In genomic region chr19:1094978-1095701, GRCh38 we compare ENCODE assay signal across 1 cellular context.
TF ChIP-seq lines count a peak whose summit lies in the region.

TSS of gene POLR2E (minus strand) at chr19:1095375. CDS start at chr19:1095315, 60 bp downstream.

TF ChIP-seq in HEK293, 187 proteins besides CTCF, POLR2A, EP300 and RAD21 (continued from another document and continues in another):
- TF ChIP-seq ZNF645 (tag by site-specific recombination; IDR thresholded peaks at IDR 0.05) (no peak), ZNF529 (tag by site-specific recombination; IDR thresholded peaks at IDR 0.05; ENCODE audit: insufficient replicate concordance) (no peak), ZSCAN23 (tag by site-specific recombination; IDR thresholded peaks at IDR 0.05) (no peak), PRDM6 (tag by site-specific recombination; IDR thresholded peaks at IDR 0.05) (no peak), PBX3 (CRISPR knock-in tag; IDR thresholded peaks at IDR 0.05) (0 out of 2 replicates have a peak, but pooled peaks have one; percentile 38), ZNF280C (tag by site-specific recombination; IDR thresholded peaks at IDR 0.05) (no peak), ZNF292 (tag by site-specific recombination; IDR thresholded peaks at IDR 0.05; ENCODE audit: borderline replicate concordance, low read depth) (no peak), ZNF610 (tag by site-specific recombination; IDR thresholded peaks at IDR 0.05; ENCODE audit: borderline replicate concordance) (peak; percentile 81; the same call in 1 of the 2 replicates), GLI2 (tag by site-specific recombination; IDR thresholded peaks at IDR 0.05; ENCODE audit: borderline replicate concordance, low read depth) (no peak), ZNF510 (tag by site-specific recombination; IDR thresholded peaks at IDR 0.05; ENCODE audit: insufficient replicate concordance) (no peak), KLF8 (tag by site-specific recombination; IDR thresholded peaks at IDR 0.05) (peak; percentile 49; the same call in 1 of the 2 replicates), ZNF830 (tag by site-specific recombination; IDR thresholded peaks at IDR 0.05; ENCODE audit: low read depth) (no peak), OVOL3 (tag by site-specific recombination; IDR thresholded peaks at IDR 0.05) (no peak), ZFP37 (tag by site-specific recombination; IDR thresholded peaks at IDR 0.05) (no peak), KLF16 (tag by site-specific recombination; IDR thresholded peaks at IDR 0.05) (peak; percentile 14; the same call in 1 of the 2 replicates), ZNF211 (tag by site-specific recombination; IDR thresholded peaks at IDR 0.05; ENCODE audit: low read depth) (no peak), ZNF473 (tag by site-specific recombination; IDR thresholded peaks at IDR 0.05) (no peak), ZNF214 (tag by site-specific recombination; IDR thresholded peaks at IDR 0.05; ENCODE audit: borderline replicate concordance) (no peak), ZSCAN5A (tag by site-specific recombination; IDR thresholded peaks at IDR 0.05) (no peak), ZNF274 (IDR thresholded peaks at IDR 0.05; ENCODE audit: low read length) (no peak), ZNF274 (tag by site-specific recombination; IDR thresholded peaks at IDR 0.05; ENCODE audit: borderline replicate concordance) (no peak), ZNF433 (tag by site-specific recombination; IDR thresholded peaks at IDR 0.05; ENCODE audit: low read depth) (no peak), ZNF843 (tag by site-specific recombination; IDR thresholded peaks at IDR 0.05) (no peak), GLIS2 (tag by site-specific recombination; IDR thresholded peaks at IDR 0.05) (0 out of 2 replicates have a peak, but pooled peaks have one; percentile 29), ZNF341 (tag by site-specific recombination; IDR thresholded peaks at IDR 0.05; ENCODE audit: low read depth) (no peak), SP3 (tag by site-specific recombination; IDR thresholded peaks at IDR 0.05) (peak; percentile 90), ZNF621 (tag by site-specific recombination; IDR thresholded peaks at IDR 0.05) (no peak), FEZF1 (tag by site-specific recombination; IDR thresholded peaks at IDR 0.05) (no peak), ZFP69B (tag by site-specific recombination; IDR thresholded peaks at IDR 0.05) (no peak), REPIN1 (tag by site-specific recombination; IDR thresholded peaks at IDR 0.05; ENCODE audit: low read depth) (no peak), SP2 (tag by site-specific recombination; IDR thresholded peaks at IDR 0.05) (peak; percentile 78), ZNF692 (tag by site-specific recombination; IDR thresholded peaks at IDR 0.05) (peak; percentile 84), PRDM4 (tag by site-specific recombination; IDR thresholded peaks at IDR 0.05) (no peak), ZNF24 (tag by site-specific recombination; IDR thresholded peaks at IDR 0.05) (0 out of 2 replicates have a peak, but pooled peaks have one; percentile 30), KLF10 (tag by site-specific recombination; IDR thresholded peaks at IDR 0.05) (no peak), ZNF701 (tag by site-specific recombination; IDR thresholded peaks at IDR 0.05) (no peak), ZNF548 (tag by site-specific recombination; IDR thresholded peaks at IDR 0.05) (no peak), TRIM28 (IDR thresholded peaks at IDR 0.05; ENCODE audit: borderline replicate concordance, low read length) (no peak), ZNF311 (tag by site-specific recombination; IDR thresholded peaks at IDR 0.05; ENCODE audit: borderline replicate concordance) (no peak), ZFHX2 (tag by site-specific recombination; conservative IDR thresholded peaks at IDR 0.05) (peak; percentile 89), ZSCAN4 (tag by site-specific recombination; IDR thresholded peaks at IDR 0.05) (no peak), ZNF585B (tag by site-specific recombination; IDR thresholded peaks at IDR 0.05) (no peak), ZNF132 (tag by site-specific recombination; IDR thresholded peaks at IDR 0.05; ENCODE audit: borderline replicate concordance) (no peak), ZNF169 (tag by site-specific recombination; IDR thresholded peaks at IDR 0.05) (no peak), OSR2 (tag by site-specific recombination; IDR thresholded peaks at IDR 0.05) (no peak), ZNF449 (tag by site-specific recombination; IDR thresholded peaks at IDR 0.05) (no peak), ZBTB8A (tag by site-specific recombination; IDR thresholded peaks at IDR 0.05) (no peak), ZNF521 (tag by site-specific recombination; IDR thresholded peaks at IDR 0.05) (no peak), ZNF624 (tag by site-specific recombination; IDR thresholded peaks at IDR 0.05) (no peak), ZNF426 (tag by site-specific recombination; IDR thresholded peaks at IDR 0.05) (no peak), ZNF837 (tag by site-specific recombination; IDR thresholded peaks at IDR 0.05) (no peak), ZNF639 (tag by site-specific recombination; IDR thresholded peaks at IDR 0.05) (0 out of 2 replicates have a peak, but pooled peaks have one; percentile 37)
